ENCODE assay signal across 3 cellular contexts in genomic region chr17:2371183-2372130, GRCh38.
A peak's percentile ranks its signal among the peaks of the same experiment; 100 is the strongest.
TF ChIP-seq lines count a peak whose summit lies in the region.

No MANE protein-coding gene starts in this region.

TF ChIP-seq in SK-N-SH, 30 proteins besides CTCF, POLR2A, EP300 and RAD21:
- TF ChIP-seq IRF3 (IDR thresholded peaks at IDR 0.05; ENCODE audit: low read depth, low read length) (no peak), RFX5 (IDR thresholded peaks at IDR 0.05; ENCODE audit: low read length) (no peak), NFIC (IDR thresholded peaks at IDR 0.05; ENCODE audit: borderline replicate concordance) (no peak), POLR2AphosphoS5 (IDR thresholded peaks at IDR 0.05; ENCODE audit: low read depth, low read length) (no peak), JUND (IDR thresholded peaks at IDR 0.05) (no peak), TEAD4 (IDR thresholded peaks at IDR 0.05; ENCODE audit: borderline replicate concordance, insufficient read depth) (no peak), GABPA (IDR thresholded peaks at IDR 0.05; ENCODE audit: low read depth) (no peak), FOSL2 (IDR thresholded peaks at IDR 0.05; ENCODE audit: borderline replicate concordance, low read depth) (no peak), MXI1 (IDR thresholded peaks at IDR 0.05; ENCODE audit: low read depth, low read length) (no peak), EZH2phosphoT487 (IDR thresholded peaks at IDR 0.05; ENCODE audit: borderline replicate concordance, low read depth) (no peak), TAF1 (IDR thresholded peaks at IDR 0.05; ENCODE audit: borderline replicate concordance, low read depth, low read length) (no peak), FOXM1 (IDR thresholded peaks at IDR 0.05; ENCODE audit: low read depth) (no peak), TCF12 (IDR thresholded peaks at IDR 0.05) (no peak), PBX3 (IDR thresholded peaks at IDR 0.05) (no peak), MEF2A (IDR thresholded peaks at IDR 0.05; ENCODE audit: borderline replicate concordance, low read depth) (no peak), GATA2 (CRISPR knock-in tag; IDR thresholded peaks at IDR 0.05) (no peak)

TF ChIP-seq in SK-N-SH treated with all-trans-retinoic acid at 6 μM for 48 hours, 23 proteins besides CTCF, POLR2A, EP300 and RAD21:
- TF ChIP-seq ESRRG (CRISPR knock-in tag; IDR thresholded peaks at IDR 0.05) (no peak), ZFP30 (CRISPR knock-in tag; IDR thresholded peaks at IDR 0.05) (no peak), RARB (CRISPR knock-in tag; IDR thresholded peaks at IDR 0.05) (no peak), ZC3H10 (CRISPR knock-in tag; IDR thresholded peaks at IDR 0.05) (no peak)

TF ChIP-seq in HepG2, 621 proteins besides CTCF, POLR2A, EP300 and RAD21:
- TF ChIP-seq ATF4 (CRISPR knock-in tag; IDR thresholded peaks at IDR 0.05), result no peak
- peak; percentile 89 for TF ChIP-seq ZNF629 (CRISPR knock-in tag; conservative IDR thresholded peaks at IDR 0.05)
